ENCODE assay signal across 1 cellular context in the genomic region with DNA sequence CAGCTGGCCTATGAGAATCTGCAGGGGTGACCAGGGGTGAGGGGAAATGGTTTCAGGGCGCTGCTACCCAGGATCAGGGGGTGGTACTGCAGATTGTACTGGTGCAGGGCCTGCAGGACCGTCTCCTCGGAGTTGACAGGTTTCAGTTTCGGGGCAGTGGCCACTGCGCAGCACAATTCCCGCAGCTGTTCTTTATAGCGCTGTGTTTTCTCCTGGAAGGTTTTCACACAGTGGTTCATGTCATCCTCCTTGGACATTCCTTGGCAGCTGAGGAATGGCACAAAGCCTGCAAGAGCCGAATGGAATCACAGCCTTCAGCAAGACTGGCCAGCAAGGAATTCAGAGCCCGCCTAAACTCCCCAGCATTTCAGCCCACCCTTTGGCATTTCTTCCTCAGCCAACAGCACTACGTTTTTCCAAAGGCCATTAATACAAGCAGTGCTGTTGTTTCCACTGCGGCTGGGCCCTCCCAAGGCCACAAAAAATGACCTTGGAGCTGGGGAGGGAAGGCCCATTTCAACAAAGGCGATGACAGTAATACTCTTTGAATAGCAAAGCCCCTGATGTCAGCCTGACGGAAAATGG.
TF ChIP-seq lines count a peak whose summit lies in the region.

No MANE protein-coding gene starts in this region.

TF ChIP-seq in HepG2, 621 proteins besides CTCF, POLR2A, EP300 and RAD21 (continued from another document and continues in another):
- 0 out of 2 replicates have a peak, but pooled peaks have one; percentile 21 for TF ChIP-seq FOXP4 (CRISPR knock-in tag; IDR thresholded peaks at IDR 0.05)
- no peak for TF ChIP-seq ZNF605 (CRISPR knock-in tag; IDR thresholded peaks at IDR 0.05)
- no peak for TF ChIP-seq ZNF674 (CRISPR knock-in tag; IDR thresholded peaks at IDR 0.05; ENCODE audit: low read depth)
- TF ChIP-seq, protein P1, sequence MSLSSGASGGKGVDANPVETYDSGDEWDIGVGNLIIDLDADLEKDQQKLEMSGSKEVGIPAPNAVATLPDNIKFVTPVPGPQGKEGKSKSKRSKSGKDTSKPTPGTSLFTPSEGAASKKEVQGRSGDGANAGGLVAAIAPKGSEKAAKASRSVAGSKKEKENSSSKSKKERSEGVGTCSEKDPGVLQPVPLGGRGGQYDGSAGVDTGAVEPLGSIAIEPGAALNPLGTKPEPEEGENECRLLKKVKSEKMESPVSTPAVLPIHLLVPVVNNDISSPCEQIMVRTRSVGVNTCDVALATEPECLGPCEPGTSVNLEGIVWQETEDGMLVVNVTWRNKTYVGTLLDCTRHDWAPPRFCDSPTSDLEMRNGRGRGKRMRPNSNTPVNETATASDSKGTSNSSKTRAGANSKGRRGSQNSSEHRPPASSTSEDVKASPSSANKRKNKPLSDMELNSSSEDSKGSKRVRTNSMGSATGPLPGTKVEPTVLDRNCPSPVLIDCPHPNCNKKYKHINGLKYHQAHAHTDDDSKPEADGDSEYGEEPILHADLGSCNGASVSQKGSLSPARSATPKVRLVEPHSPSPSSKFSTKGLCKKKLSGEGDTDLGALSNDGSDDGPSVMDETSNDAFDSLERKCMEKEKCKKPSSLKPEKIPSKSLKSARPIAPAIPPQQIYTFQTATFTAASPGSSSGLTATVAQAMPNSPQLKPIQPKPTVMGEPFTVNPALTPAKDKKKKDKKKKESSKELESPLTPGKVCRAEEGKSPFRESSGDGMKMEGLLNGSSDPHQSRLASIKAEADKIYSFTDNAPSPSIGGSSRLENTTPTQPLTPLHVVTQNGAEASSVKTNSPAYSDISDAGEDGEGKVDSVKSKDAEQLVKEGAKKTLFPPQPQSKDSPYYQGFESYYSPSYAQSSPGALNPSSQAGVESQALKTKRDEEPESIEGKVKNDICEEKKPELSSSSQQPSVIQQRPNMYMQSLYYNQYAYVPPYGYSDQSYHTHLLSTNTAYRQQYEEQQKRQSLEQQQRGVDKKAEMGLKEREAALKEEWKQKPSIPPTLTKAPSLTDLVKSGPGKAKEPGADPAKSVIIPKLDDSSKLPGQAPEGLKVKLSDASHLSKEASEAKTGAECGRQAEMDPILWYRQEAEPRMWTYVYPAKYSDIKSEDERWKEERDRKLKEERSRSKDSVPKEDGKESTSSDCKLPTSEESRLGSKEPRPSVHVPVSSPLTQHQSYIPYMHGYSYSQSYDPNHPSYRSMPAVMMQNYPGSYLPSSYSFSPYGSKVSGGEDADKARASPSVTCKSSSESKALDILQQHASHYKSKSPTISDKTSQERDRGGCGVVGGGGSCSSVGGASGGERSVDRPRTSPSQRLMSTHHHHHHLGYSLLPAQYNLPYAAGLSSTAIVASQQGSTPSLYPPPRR (CRISPR knock-in tag; IDR thresholded peaks at IDR 0.05; ENCODE audit: borderline replicate concordance): no peak
- TF ChIP-seq ZNF331 (CRISPR knock-in tag; IDR thresholded peaks at IDR 0.05): peak; percentile 50; the same call in 1 of the 2 replicates
- no peak for TF ChIP-seq ZNF207 (IDR thresholded peaks at IDR 0.05; ENCODE audit: borderline replicate concordance)
- TF ChIP-seq MLLT10 (CRISPR knock-in tag; IDR thresholded peaks at IDR 0.05): no peak
- TF ChIP-seq HMGXB4 (CRISPR knock-in tag; IDR thresholded peaks at IDR 0.05; ENCODE audit: borderline replicate concordance in 1 of 2, low read depth in 1 of 2): no peak
- TF ChIP-seq ZNF761 (CRISPR knock-in tag; conservative IDR thresholded peaks at IDR 0.05): no peak
- no peak for TF ChIP-seq ZNF230 (CRISPR knock-in tag; IDR thresholded peaks at IDR 0.05)
- peak; percentile 80 for TF ChIP-seq ARID5B (CRISPR knock-in tag; IDR thresholded peaks at IDR 0.05)
- TF ChIP-seq, protein P2, sequence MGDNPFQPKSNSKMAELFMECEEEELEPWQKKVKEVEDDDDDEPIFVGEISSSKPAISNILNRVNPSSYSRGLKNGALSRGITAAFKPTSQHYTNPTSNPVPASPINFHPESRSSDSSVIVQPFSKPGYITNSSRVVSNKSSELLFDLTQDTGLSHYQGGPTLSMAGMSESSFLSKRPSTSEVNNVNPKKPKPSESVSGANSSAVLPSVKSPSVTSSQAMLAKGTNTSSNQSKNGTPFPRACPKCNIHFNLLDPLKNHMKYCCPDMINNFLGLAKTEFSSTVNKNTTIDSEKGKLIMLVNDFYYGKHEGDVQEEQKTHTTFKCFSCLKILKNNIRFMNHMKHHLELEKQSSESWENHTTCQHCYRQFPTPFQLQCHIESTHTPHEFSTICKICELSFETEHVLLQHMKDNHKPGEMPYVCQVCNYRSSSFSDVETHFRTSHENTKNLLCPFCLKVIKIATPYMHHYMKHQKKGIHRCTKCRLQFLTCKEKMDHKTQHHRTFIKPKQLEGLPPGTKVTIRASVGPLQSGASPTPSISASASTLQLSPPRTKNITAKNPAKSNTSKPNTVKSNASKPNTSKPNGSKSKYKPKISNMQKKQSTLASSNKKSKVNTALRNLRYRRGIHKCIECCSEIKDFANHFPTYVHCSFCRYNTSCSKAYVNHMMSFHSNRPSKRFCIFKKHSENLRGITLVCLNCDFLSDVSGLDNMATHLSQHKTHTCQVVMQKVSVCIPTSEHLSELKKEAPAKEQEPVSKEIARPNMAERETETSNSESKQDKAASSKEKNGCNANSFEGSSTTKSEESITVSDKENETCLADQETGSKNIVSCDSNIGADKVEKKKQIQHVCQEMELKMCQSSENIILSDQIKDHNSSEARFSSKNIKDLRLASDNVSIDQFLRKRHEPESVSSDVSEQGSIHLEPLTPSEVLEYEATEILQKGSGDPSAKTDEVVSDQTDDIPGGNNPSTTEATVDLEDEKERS (CRISPR knock-in tag; IDR thresholded peaks at IDR 0.05): no peak
- no peak for TF ChIP-seq ELF3 (CRISPR knock-in tag; IDR thresholded peaks at IDR 0.05)
- no peak for TF ChIP-seq TAF1 (CRISPR knock-in tag; IDR thresholded peaks at IDR 0.05)
- no peak for TF ChIP-seq JUND (CRISPR knock-in tag; IDR thresholded peaks at IDR 0.05)
- peak; percentile 80 for TF ChIP-seq SALL1 (CRISPR knock-in tag; IDR thresholded peaks at IDR 0.05)
- TF ChIP-seq JARID2 (CRISPR knock-in tag; IDR thresholded peaks at IDR 0.05; ENCODE audit: insufficient replicate concordance): no peak
- TF ChIP-seq FIP1L1 (IDR thresholded peaks at IDR 0.05; ENCODE audit: borderline replicate concordance, insufficient read depth, low read depth, low read length): no peak
- TF ChIP-seq KAT8 (CRISPR knock-in tag; IDR thresholded peaks at IDR 0.05): no peak
- TF ChIP-seq ZNF33B (CRISPR knock-in tag; IDR thresholded peaks at IDR 0.05): no peak
- TF ChIP-seq ZNF264 (CRISPR knock-in tag; IDR thresholded peaks at IDR 0.05): no peak
- TF ChIP-seq AKAP8 (CRISPR knock-in tag; IDR thresholded peaks at IDR 0.05): no peak
- TF ChIP-seq ZNF879 (CRISPR knock-in tag; IDR thresholded peaks at IDR 0.05): no peak
- no peak for TF ChIP-seq SETDB1 (CRISPR knock-in tag; IDR thresholded peaks at IDR 0.05; ENCODE audit: borderline replicate concordance)
- peak; percentile 41; the same call in 1 of the 2 replicates for TF ChIP-seq HOXA3 (CRISPR knock-in tag; IDR thresholded peaks at IDR 0.05)
- TF ChIP-seq RXRB (CRISPR knock-in tag; IDR thresholded peaks at IDR 0.05; ENCODE audit: borderline replicate concordance): no peak
- no peak for TF ChIP-seq HMG20B (CRISPR knock-in tag; conservative IDR thresholded peaks at IDR 0.05)
- TF ChIP-seq SMAD1 (CRISPR knock-in tag; IDR thresholded peaks at IDR 0.05; ENCODE audit: borderline replicate concordance, low read depth): no peak
- TF ChIP-seq NONO (IDR thresholded peaks at IDR 0.05): no peak
- no peak for TF ChIP-seq NONO (CRISPR knock-in tag; conservative IDR thresholded peaks at IDR 0.05)
- TF ChIP-seq, protein P3, sequence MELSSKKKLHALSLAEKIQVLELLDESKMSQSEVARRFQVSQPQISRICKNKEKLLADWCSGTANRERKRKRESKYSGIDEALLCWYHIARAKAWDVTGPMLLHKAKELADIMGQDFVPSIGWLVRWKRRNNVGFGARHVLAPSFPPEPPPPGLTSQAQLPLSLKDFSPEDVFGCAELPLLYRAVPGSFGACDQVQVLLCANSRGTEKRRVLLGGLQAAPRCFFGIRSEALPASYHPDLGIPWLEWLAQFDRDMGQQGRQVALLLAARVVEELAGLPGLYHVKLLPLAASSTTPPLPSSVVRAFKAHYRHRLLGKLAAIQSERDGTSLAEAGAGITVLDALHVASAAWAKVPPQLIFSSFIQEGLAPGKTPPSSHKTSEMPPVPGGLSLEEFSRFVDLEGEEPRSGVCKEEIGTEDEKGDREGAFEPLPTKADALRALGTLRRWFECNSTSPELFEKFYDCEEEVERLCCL (CRISPR knock-in tag; IDR thresholded peaks at IDR 0.05; ENCODE audit: borderline replicate concordance): no peak
- TF ChIP-seq NR2F6 (IDR thresholded peaks at IDR 0.05): peak; percentile 22; the same call in 1 of the 2 replicates
- 0 out of 2 replicates have a peak, but pooled peaks have one; percentile 55 for TF ChIP-seq NR2F6 (CRISPR knock-in tag; IDR thresholded peaks at IDR 0.05)
- TF ChIP-seq ZNF549 (CRISPR knock-in tag; IDR thresholded peaks at IDR 0.05): no peak
- TF ChIP-seq ZNF431 (CRISPR knock-in tag; IDR thresholded peaks at IDR 0.05; ENCODE audit: borderline replicate concordance, low read depth): no peak
- TF ChIP-seq, protein P4, sequence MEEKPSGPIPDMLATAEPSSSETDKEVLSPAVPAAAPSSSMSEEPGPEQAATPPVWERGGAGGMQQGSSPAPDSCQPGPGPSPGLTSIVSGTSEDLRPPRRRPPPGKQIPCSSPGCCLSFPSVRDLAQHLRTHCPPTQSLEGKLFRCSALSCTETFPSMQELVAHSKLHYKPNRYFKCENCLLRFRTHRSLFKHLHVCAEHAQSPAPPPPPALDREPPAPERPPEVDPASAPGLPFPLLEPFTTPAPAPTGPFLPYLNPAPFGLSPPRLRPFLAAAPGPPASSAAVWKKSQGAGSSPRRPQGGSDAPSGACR (CRISPR knock-in tag; IDR thresholded peaks at IDR 0.05): no peak
- no peak for TF ChIP-seq TAF15 (IDR thresholded peaks at IDR 0.05; ENCODE audit: low read depth, low read length, poor library complexity, severe bottlenecking)
- no peak for TF ChIP-seq MXD4 (CRISPR knock-in tag; IDR thresholded peaks at IDR 0.05)
- no peak for TF ChIP-seq POLR2G (IDR thresholded peaks at IDR 0.05; ENCODE audit: low read depth, low read length)
- TF ChIP-seq ZNF616 (CRISPR knock-in tag; IDR thresholded peaks at IDR 0.05; ENCODE audit: low read depth): no peak
- TF ChIP-seq, protein P5, sequence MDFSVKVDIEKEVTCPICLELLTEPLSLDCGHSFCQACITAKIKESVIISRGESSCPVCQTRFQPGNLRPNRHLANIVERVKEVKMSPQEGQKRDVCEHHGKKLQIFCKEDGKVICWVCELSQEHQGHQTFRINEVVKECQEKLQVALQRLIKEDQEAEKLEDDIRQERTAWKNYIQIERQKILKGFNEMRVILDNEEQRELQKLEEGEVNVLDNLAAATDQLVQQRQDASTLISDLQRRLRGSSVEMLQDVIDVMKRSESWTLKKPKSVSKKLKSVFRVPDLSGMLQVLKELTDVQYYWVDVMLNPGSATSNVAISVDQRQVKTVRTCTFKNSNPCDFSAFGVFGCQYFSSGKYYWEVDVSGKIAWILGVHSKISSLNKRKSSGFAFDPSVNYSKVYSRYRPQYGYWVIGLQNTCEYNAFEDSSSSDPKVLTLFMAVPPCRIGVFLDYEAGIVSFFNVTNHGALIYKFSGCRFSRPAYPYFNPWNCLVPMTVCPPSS (IDR thresholded peaks at IDR 0.05): no peak
- TF ChIP-seq ELF4 (CRISPR knock-in tag; IDR thresholded peaks at IDR 0.05; ENCODE audit: borderline replicate concordance): no peak
